ENCODE assay signal across 30 cellular contexts in the genomic region with DNA sequence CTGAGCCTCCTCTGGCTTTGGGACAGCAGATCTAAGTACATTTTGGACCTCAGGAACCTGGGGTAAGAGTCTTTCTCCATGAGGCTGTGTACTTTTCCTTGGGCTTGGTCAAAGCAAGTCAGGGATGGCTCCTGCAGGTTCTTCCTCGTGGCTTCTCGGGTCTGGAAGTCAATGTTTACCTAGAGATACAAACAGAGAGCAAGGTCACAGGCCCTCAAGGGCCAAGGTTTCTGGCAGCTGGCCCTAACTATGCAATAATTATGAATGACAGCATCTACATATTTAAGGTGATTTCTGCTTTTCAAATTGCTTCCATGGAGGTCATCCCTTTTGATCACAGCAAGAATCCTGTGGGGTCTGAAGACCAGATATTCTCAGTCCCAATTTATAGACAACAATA. TPM values are rescaled to one million over a fixed set of nuclear protein-coding genes. Genes with fewer than 3 reads are reported as not detected.
"Had no signal": no experiment of that assay in that cellular context is flagged by ENCODE, and none has a peak within 500 bp of the region (broad histone marks: within the 10 kb centered on the region; RNA-seq: fewer than 3 reads in every experiment).

No MANE protein-coding gene starts in this region.

- H3K4me3 ChIP-seq: colonic mucosa, esophagus squamous epithelium, gastrocnemius medialis, heart right ventricle, left lung, lower lobe of right lung had no signal

- H3K27me3 Mint-ChIP-seq: naive thymus-derived CD4-positive, alpha-beta T cell had no signal

- H3K36me3 Mint-ChIP-seq: memory B cell had no signal

- H3K9me3 Mint-ChIP-seq: dendritic cell treated with granulocyte-macrophage colony-stimulating factor and Interleukin-4, amounts not matched to agents 40 ng/mL and 50 ng/mL, for 4 days; effector memory CD8-positive, alpha-beta T cell; endodermal cell; memory B cell had no signal

- DNase-seq: colonic mucosa; effector CD8-positive, alpha-beta T cell; effector memory CD8-positive, alpha-beta T cell; endodermal cell; erythroblast; esophagus squamous epithelium; foreskin fibroblast; foreskin melanocyte; gastrocnemius medialis; glutamatergic neuron; head of caudate nucleus; heart right ventricle; hippocampal formation; left cardiac atrium; left lung; left ventricle myocardium superior; lower lobe of right lung; mesendoderm; midbrain; naive thymus-derived CD4-positive, alpha-beta T cell had no signal

- H3K4me3 Mint-ChIP-seq: dendritic cell treated with granulocyte-macrophage colony-stimulating factor and Interleukin-4, amounts not matched to agents 40 ng/mL and 50 ng/mL, for 4 days; effector memory CD8-positive, alpha-beta T cell; endodermal cell; memory B cell; naive thymus-derived CD4-positive, alpha-beta T cell had no signal

- H3K27ac ChIP-seq: colonic mucosa, epithelial cell of prostate, esophagus squamous epithelium, gastrocnemius medialis, heart right ventricle, left lung, lower lobe of right lung had no signal

- H3K36me3 ChIP-seq: colonic mucosa, esophagus squamous epithelium, gastrocnemius medialis, heart right ventricle, left lung, lower lobe of right lung had no signal

- H3K27ac Mint-ChIP-seq: dendritic cell treated with granulocyte-macrophage colony-stimulating factor and Interleukin-4, amounts not matched to agents 40 ng/mL and 50 ng/mL, for 4 days; effector memory CD8-positive, alpha-beta T cell; endodermal cell; memory B cell; naive thymus-derived CD4-positive, alpha-beta T cell had no signal

- H3K4me1 ChIP-seq: colonic mucosa, gastrocnemius medialis, heart right ventricle, left lung, lower lobe of right lung had no signal

- H3K27me3 ChIP-seq: colonic mucosa, esophagus squamous epithelium, gastrocnemius medialis, heart right ventricle, left lung had no signal

- ATAC-seq: effector memory CD8-positive, alpha-beta T cell; esophagus mucosa; gastrocnemius medialis; heart right ventricle; left cardiac atrium; left lung; left ventricle myocardium superior; lower lobe of right lung; naive thymus-derived CD4-positive, alpha-beta T cell had no signal

- H3K9me3 ChIP-seq: colonic mucosa, esophagus squamous epithelium, gastrocnemius medialis, heart right ventricle, left lung, lower lobe of right lung had no signal

RNA-seq across cellular contexts. Expression of gene RGS8, which starts 37.6 kb away (rescaled TPM):
- total RNA-seq: colonic mucosa; dermis microvascular lymphatic vessel endothelial cell; esophagus mucosa; esophagus squamous epithelium; gastrocnemius medialis; glomerular endothelial cell; left ventricle myocardium superior; lower leg skin; lower lobe of right lung; lung microvascular endothelial cell; mononuclear cell; naive thymus-derived CD4-positive, alpha-beta T cell had no signal
- polyA plus RNA-seq: heart right ventricle; keratinocyte; naive thymus-derived CD4-positive, alpha-beta T cell had no signal
